ENCODE assay signal across 1 cellular context in genomic region chr19:3849092-3849491, GRCh38.
TF ChIP-seq lines count a peak whose summit lies in the region.

No MANE protein-coding gene starts in this region.

TF ChIP-seq in IMR-90, 13 proteins besides CTCF, POLR2A, EP300 and RAD21:
- no peak for TF ChIP-seq NFE2L2 (IDR thresholded peaks at IDR 0.05; ENCODE audit: low read depth, low read length)
- no peak for TF ChIP-seq USF2 (IDR thresholded peaks at IDR 0.05; ENCODE audit: low read depth, low read length)
- no peak for TF ChIP-seq BHLHE40 (IDR thresholded peaks at IDR 0.05; ENCODE audit: low read depth, low read length)
- TF ChIP-seq MAZ (IDR thresholded peaks at IDR 0.05; ENCODE audit: borderline replicate concordance, low read depth, low read length) = no peak
TF ChIP-seq in IMR-90: peak in this region for 0.
